In the genomic region with DNA sequence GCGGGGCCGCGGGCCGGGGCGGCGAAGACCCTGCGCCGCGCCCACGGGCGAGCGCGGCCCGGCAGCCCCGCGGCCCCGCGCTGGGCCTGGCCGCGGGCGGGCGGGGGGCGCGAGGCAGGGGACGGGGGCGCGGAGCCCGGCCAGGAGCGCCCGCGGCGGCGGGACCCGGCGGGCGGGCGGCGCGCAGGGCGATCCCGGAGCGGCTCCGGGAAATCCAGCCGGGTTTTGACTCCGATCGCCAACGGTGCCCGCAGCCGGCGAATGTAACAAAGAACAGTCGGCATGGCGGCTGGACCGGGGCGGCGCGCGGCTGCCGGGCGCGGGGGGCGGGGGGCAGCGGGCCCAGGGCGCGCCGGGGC, we compare ENCODE assay signal across 8 cellular contexts. TPM values are rescaled to one million over a fixed set of nuclear protein-coding genes. Genes with fewer than 3 reads are reported as not detected.
DNase-seq lines count a peak whose midpoint lies in the region; ATAC-seq and TF ChIP-seq lines count a peak whose summit lies in the region.

No MANE protein-coding gene starts in this region.

- POLR2A ChIA-PET in OCI-LY7 (lab: Charles Lee), result interaction anchor here (1.9 to 3.3 kb wide), 2 partner anchors 11 to 16 kb away, joined by 17 to 34 read pairs; no protein-coding TSS in a partner anchor

- peak; percentile 48 for ATAC-seq in GM19397 (IDR thresholded peaks at IDR 0.05; ENCODE audit: unreplicated experiment)
- peak; percentile 78 to 80 for ATAC-seq in activated T-cell treated with anti-CD3 and anti-CD28 coated beads, Interleukin-2, amount 50 U/mL, for 72 hours (replicated peaks in 1 of 2)
- ATAC-seq in stimulated activated naive CD8-positive, alpha-beta T cell treated with anti-CD3 and anti-CD28 coated beads, Interleukin-15, Interleukin-2, amounts not matched to agents 100 U/mL and 50 U/mL, for 24 hours, result peak; percentile 57

- H3K36me3 Mint-ChIP-seq in activated T-cell treated with anti-CD3 and anti-CD28 coated beads, Interleukin-2, amount 50 U/mL, for 72 hours (ENCODE audit: insufficient read depth in 2 of 2), result peaks cover 1 to 4% of the 10 kb centered on the region in 2 donors
- no peaks in the 10 kb centered on the region for H3K36me3 Mint-ChIP-seq in nephron (ENCODE audit: low read depth)

- H3K27ac ChIP-seq in HL-60 (replicated peaks) (peak overlapping the region; percentile 90), OCI-LY7 (ENCODE audit: low read depth, low read length, poor library complexity, severe bottlenecking) (peak overlapping the region; percentile 96)

- BruUV-seq in OCI-LY7 (replicated peaks; lab: Mats Ljungman, UMichigan), result no TSS peak

- H3K4me3 ChIP-seq in HL-60 (replicated peaks; ENCODE audit: insufficient read depth, low read length) (peak overlapping the region; percentile 79), OCI-LY7 (ENCODE audit: low read depth, low read length, poor library complexity, severe bottlenecking) (peak overlapping the region; percentile 81), fibroblast of mammary gland (ENCODE audit: control insufficient read depth, low read depth, low read length) (peak overlapping the region; percentile 71)

- H3K36me3 ChIP-seq in OCI-LY7 (ENCODE audit: insufficient read depth, low read length), result no peaks in the 10 kb centered on the region

- no peak for TF ChIP-seq CTCF in HL-60 (IDR thresholded peaks at IDR 0.05; ENCODE audit: insufficient read depth, low read length)
- TF ChIP-seq CTCF in OCI-LY7 (conservative IDR thresholded peaks at IDR 0.05; ENCODE audit: low read length), result no peak
- no peak for TF ChIP-seq CTCF in fibroblast of mammary gland (conservative IDR thresholded peaks at IDR 0.05; ENCODE audit: control insufficient read depth, insufficient read depth, low read depth, low read length)
- TF ChIP-seq CTCF in nephron (IDR thresholded peaks at IDR 0.05; ENCODE audit: unreplicated experiment in 3 of 3), result no peak

- no peaks in the 10 kb centered on the region for H3K9me3 ChIP-seq in OCI-LY7 (ENCODE audit: low read length)

- no peak overlapping the region for H2AFZ ChIP-seq in OCI-LY7 (ENCODE audit: low read length)

- H3K9me2 ChIP-seq in OCI-LY7 (ENCODE audit: insufficient read depth, low read length), result no peaks in the 10 kb centered on the region

- H4K20me1 ChIP-seq in OCI-LY7 (ENCODE audit: insufficient read depth, low read length), result no peaks in the 10 kb centered on the region

- no peak overlapping the region for H3K27ac Mint-ChIP-seq in activated T-cell treated with anti-CD3 and anti-CD28 coated beads, Interleukin-2, amount 50 U/mL, for 72 hours
- H3K27ac Mint-ChIP-seq in nephron, result peak overlapping the region in 1 of 3 experiments; percentile 9

- no peaks in the 10 kb centered on the region for H3K27me3 ChIP-seq in HL-60 (ENCODE audit: insufficient read depth, poor library complexity, severe bottlenecking)

- peak overlapping the region; percentile 34 to 58 for H3K4me3 Mint-ChIP-seq in activated T-cell treated with anti-CD3 and anti-CD28 coated beads, Interleukin-2, amount 50 U/mL, for 72 hours
- peak overlapping the region; percentile 49 to 65 (median 60) for H3K4me3 Mint-ChIP-seq in nephron

- peaks cover 27% of the 10 kb centered on the region; the same call in 1 of the 2 replicates for H3K79me2 ChIP-seq in OCI-LY7 (ENCODE audit: insufficient read depth, low read depth, low read length)

- peak; percentile 94 for DNase-seq in COLO668 (lab: John Stamatoyannopoulos, UW; ENCODE audit: unreplicated experiment)
- peak; percentile 38 to 79 for DNase-seq in HL-60 (ENCODE audit: low read depth in 1 of 2, low spot score in 1 of 2)
- DNase-seq in OCI-LY7 (ENCODE audit: low spot score), result peak; percentile 91
- peak; percentile 85 to 87 for DNase-seq in activated T-cell treated with anti-CD3 and anti-CD28 coated beads, Interleukin-2, amount 50 U/mL, for 72 hours
- peak; percentile 73 for DNase-seq in fibroblast of mammary gland (ENCODE audit: low read depth)
- DNase-seq in stimulated activated naive CD8-positive, alpha-beta T cell treated with anti-CD3 and anti-CD28 coated beads, Interleukin-15, Interleukin-2, amounts not matched to agents 100 U/mL and 50 U/mL, for 24 hours, result peak; percentile 82

- H3K4me2 ChIP-seq in OCI-LY7 (ENCODE audit: low read length), result 0 out of 2 replicates have a peak overlapping the region, but pooled peaks have one; percentile 78

- H3K27me3 Mint-ChIP-seq in activated T-cell treated with anti-CD3 and anti-CD28 coated beads, Interleukin-2, amount 50 U/mL, for 72 hours (ENCODE audit: low read depth), result no peaks in the 10 kb centered on the region
- H3K27me3 Mint-ChIP-seq in nephron (ENCODE audit: low read depth), result no peaks in the 10 kb centered on the region

- peaks cover 27% of the 10 kb centered on the region for H3K4me1 Mint-ChIP-seq in activated T-cell treated with anti-CD3 and anti-CD28 coated beads, Interleukin-2, amount 50 U/mL, for 72 hours (ENCODE audit: low read depth)
- H3K4me1 Mint-ChIP-seq in nephron, result peaks cover 19% of the 10 kb centered on the region

- intact Hi-C loops in OCI-LY7 (cut with micrococcal nuclease; ENCODE audit: unreplicated experiment), result loop anchor here (1.0 to 5.0 kb wide), 2 partner anchors 63 to 133 kb away; a partner anchor contains a TSS

- H3K4me1 ChIP-seq in OCI-LY7 (ENCODE audit: insufficient read depth, low read length, poor library complexity, severe bottlenecking), result peaks cover 54% of the 10 kb centered on the region

- CTCF ChIA-PET in OCI-LY7 (lab: Charles Lee; ENCODE audit: unreplicated experiment), result no interaction called here

- H3K9me3 Mint-ChIP-seq in activated T-cell treated with anti-CD3 and anti-CD28 coated beads, Interleukin-2, amount 50 U/mL, for 72 hours, result no peaks in the 10 kb centered on the region
- no peaks in the 10 kb centered on the region for H3K9me3 Mint-ChIP-seq in nephron

RNA-seq across cellular contexts. Expression of a gene that starts 0.3 kb away (rescaled TPM):
- 19.7 and 30.5 TPM in 2 replicates for total RNA-seq in OCI-LY7 (2014; rRNA removed; shearing (Covaris generic))
- 30.2 and 31.7 TPM in 2 replicates for total RNA-seq in OCI-LY7 (2022)
- total RNA-seq in activated T-cell treated with anti-CD3 and anti-CD28 coated beads, Interleukin-2, amount 50 U/mL, for 72 hours, result 10 to 100 TPM; 12.1 to 14.6 TPM

Comparison
In these comparisons a context has a peak if more than half of its experiments do, and no peak if none do; other contexts are left out.
1. Peak in every context shown above with its lines: DNase-seq, ATAC-seq, H3K4me3 ChIP-seq and H3K27ac ChIP-seq.